Comparison of ENCODE assay signal across 1 cellular context in the genomic region with DNA sequence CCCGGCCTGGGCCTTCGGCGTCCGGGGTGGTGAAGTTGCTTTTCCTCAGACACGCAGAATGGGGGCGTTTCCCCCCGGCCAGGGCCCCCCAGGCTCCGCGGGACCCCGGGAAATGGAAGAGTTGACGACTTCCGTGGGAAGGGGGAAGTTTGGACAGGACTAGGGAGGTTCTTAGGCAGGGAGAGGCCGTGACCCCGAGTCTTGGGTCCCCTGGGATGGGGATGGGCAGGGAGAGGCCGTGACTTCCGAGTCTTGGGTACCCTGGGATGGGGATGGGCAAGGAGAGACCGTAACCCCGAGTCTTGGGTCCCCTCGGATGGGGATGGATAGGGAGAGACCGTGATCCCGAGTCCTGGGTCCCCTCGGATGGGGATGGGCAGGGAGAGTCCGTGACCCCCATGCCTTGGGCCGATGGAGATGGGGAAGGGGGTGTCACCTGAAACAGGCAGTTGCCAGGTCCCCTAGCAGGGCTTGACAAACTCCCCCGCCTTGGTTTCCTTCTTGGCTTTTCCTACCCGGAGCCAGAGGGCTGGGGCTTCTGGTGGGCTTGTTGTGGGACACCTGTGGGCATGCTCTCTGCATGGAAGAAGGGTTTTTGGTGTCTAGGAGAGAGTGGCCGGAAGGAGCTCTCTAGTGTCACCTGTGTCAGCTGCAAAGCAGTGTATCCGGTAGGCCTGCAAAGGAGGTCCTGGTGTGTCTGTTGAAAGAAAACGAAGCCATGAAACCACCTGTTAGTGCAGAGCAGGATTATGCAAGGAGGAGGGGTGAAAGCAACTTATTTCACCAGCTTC.
TF ChIP-seq lines count a peak whose summit lies in the region.

No MANE protein-coding gene starts in this region.

TF ChIP-seq in K562, 482 proteins besides CTCF, POLR2A, EP300 and RAD21 (continued from another document and continues in another):
- TF ChIP-seq, protein P1, sequence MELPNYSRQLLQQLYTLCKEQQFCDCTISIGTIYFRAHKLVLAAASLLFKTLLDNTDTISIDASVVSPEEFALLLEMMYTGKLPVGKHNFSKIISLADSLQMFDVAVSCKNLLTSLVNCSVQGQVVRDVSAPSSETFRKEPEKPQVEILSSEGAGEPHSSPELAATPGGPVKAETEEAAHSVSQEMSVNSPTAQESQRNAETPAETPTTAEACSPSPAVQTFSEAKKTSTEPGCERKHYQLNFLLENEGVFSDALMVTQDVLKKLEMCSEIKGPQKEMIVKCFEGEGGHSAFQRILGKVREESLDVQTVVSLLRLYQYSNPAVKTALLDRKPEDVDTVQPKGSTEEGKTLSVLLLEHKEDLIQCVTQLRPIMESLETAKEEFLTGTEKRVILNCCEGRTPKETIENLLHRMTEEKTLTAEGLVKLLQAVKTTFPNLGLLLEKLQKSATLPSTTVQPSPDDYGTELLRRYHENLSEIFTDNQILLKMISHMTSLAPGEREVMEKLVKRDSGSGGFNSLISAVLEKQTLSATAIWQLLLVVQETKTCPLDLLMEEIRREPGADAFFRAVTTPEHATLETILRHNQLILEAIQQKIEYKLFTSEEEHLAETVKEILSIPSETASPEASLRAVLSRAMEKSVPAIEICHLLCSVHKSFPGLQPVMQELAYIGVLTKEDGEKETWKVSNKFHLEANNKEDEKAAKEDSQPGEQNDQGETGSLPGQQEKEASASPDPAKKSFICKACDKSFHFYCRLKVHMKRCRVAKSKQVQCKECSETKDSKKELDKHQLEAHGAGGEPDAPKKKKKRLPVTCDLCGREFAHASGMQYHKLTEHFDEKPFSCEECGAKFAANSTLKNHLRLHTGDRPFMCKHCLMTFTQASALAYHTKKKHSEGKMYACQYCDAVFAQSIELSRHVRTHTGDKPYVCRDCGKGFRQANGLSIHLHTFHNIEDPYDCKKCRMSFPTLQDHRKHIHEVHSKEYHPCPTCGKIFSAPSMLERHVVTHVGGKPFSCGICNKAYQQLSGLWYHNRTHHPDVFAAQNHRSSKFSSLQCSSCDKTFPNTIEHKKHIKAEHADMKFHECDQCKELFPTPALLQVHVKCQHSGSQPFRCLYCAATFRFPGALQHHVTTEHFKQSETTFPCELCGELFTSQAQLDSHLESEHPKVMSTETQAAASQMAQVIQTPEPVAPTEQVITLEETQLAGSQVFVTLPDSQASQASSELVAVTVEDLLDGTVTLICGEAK (IDR thresholded peaks at IDR 0.05), result peak; percentile 80
- TF ChIP-seq, protein P1 (CRISPR knock-in tag; IDR thresholded peaks at IDR 0.05), result no peak
- TF ChIP-seq ZNF121 (CRISPR knock-in tag; conservative IDR thresholded peaks at IDR 0.05) (no peak), MAFK (IDR thresholded peaks at IDR 0.05; ENCODE audit: low read length) (no peak), KLF10 (CRISPR knock-in tag; IDR thresholded peaks at IDR 0.05) (no peak), TBP (optimal IDR thresholded peaks at IDR 0.05; ENCODE audit: low read depth, low read length) (no peak), CEBPG (CRISPR knock-in tag; IDR thresholded peaks at IDR 0.05) (0 out of 2 replicates have a peak, but pooled peaks have one; percentile 34), CEBPG (tag; conservative IDR thresholded peaks at IDR 0.05 in 1 of 2, IDR thresholded peaks at IDR 0.05 in 1 of 2) (no peak), ZC3H11A (IDR thresholded peaks at IDR 0.05; ENCODE audit: low read depth, low read length) (no peak), TCF7 (IDR thresholded peaks at IDR 0.05; ENCODE audit: borderline replicate concordance) (no peak), SIN3A (IDR thresholded peaks at IDR 0.05; ENCODE audit: borderline replicate concordance in 2 of 2, control insufficient read depth in 1 of 2, low read depth in 2 of 2, low read length in 2 of 2) (peak in 1 of 2 experiments; percentile 33; a peak in 1 of 4 replicates), ETV1 (tag; conservative IDR thresholded peaks at IDR 0.05; ENCODE audit: low read depth) (peak; percentile 90), ZNF77 (CRISPR knock-in tag; IDR thresholded peaks at IDR 0.05) (no peak), CBFA2T2 (conservative IDR thresholded peaks at IDR 0.05) (no peak), GABPA (tag; conservative IDR thresholded peaks at IDR 0.05; ENCODE audit: low read depth) (peak; percentile 89), HEY1 (CRISPR knock-in tag; IDR thresholded peaks at IDR 0.05; ENCODE audit: borderline replicate concordance) (no peak), MYNN (IDR thresholded peaks at IDR 0.05) (no peak), MYNN (CRISPR knock-in tag; IDR thresholded peaks at IDR 0.05) (no peak), BRCA1 (IDR thresholded peaks at IDR 0.05) (no peak), BRCA1 (CRISPR knock-in tag; IDR thresholded peaks at IDR 0.05) (no peak), GABPB1 (CRISPR knock-in tag; IDR thresholded peaks at IDR 0.05) (peak; percentile 73), ZNF274 (IDR thresholded peaks at IDR 0.05; ENCODE audit: borderline replicate concordance, low read depth, low read length) (no peak), HMGN3 (IDR thresholded peaks at IDR 0.05; ENCODE audit: borderline replicate concordance, extremely low read depth, insufficient read length, low read depth, low read length) (peak; percentile 23), CEBPB (tag; IDR thresholded peaks at IDR 0.05) (peak; percentile 68), ZKSCAN3 (CRISPR knock-in tag; IDR thresholded peaks at IDR 0.05) (no peak), NCOA2 (IDR thresholded peaks at IDR 0.05; ENCODE audit: partially characterized antibody in 2 of 2) (no peak), CHD4 (IDR thresholded peaks at IDR 0.05; ENCODE audit: insufficient read depth, insufficient replicate concordance, low read depth, low read length, poor library complexity, severe bottlenecking) (no peak)
- TF ChIP-seq, protein P2, sequence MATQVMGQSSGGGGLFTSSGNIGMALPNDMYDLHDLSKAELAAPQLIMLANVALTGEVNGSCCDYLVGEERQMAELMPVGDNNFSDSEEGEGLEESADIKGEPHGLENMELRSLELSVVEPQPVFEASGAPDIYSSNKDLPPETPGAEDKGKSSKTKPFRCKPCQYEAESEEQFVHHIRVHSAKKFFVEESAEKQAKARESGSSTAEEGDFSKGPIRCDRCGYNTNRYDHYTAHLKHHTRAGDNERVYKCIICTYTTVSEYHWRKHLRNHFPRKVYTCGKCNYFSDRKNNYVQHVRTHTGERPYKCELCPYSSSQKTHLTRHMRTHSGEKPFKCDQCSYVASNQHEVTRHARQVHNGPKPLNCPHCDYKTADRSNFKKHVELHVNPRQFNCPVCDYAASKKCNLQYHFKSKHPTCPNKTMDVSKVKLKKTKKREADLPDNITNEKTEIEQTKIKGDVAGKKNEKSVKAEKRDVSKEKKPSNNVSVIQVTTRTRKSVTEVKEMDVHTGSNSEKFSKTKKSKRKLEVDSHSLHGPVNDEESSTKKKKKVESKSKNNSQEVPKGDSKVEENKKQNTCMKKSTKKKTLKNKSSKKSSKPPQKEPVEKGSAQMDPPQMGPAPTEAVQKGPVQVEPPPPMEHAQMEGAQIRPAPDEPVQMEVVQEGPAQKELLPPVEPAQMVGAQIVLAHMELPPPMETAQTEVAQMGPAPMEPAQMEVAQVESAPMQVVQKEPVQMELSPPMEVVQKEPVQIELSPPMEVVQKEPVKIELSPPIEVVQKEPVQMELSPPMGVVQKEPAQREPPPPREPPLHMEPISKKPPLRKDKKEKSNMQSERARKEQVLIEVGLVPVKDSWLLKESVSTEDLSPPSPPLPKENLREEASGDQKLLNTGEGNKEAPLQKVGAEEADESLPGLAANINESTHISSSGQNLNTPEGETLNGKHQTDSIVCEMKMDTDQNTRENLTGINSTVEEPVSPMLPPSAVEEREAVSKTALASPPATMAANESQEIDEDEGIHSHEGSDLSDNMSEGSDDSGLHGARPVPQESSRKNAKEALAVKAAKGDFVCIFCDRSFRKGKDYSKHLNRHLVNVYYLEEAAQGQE (CRISPR knock-in tag; IDR thresholded peaks at IDR 0.05; ENCODE audit: low read depth), result no peak
- TF ChIP-seq, protein P3, sequence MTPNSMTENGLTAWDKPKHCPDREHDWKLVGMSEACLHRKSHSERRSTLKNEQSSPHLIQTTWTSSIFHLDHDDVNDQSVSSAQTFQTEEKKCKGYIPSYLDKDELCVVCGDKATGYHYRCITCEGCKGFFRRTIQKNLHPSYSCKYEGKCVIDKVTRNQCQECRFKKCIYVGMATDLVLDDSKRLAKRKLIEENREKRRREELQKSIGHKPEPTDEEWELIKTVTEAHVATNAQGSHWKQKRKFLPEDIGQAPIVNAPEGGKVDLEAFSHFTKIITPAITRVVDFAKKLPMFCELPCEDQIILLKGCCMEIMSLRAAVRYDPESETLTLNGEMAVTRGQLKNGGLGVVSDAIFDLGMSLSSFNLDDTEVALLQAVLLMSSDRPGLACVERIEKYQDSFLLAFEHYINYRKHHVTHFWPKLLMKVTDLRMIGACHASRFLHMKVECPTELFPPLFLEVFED (CRISPR knock-in tag; conservative IDR thresholded peaks at IDR 0.05), result no peak
- TF ChIP-seq, protein P4, sequence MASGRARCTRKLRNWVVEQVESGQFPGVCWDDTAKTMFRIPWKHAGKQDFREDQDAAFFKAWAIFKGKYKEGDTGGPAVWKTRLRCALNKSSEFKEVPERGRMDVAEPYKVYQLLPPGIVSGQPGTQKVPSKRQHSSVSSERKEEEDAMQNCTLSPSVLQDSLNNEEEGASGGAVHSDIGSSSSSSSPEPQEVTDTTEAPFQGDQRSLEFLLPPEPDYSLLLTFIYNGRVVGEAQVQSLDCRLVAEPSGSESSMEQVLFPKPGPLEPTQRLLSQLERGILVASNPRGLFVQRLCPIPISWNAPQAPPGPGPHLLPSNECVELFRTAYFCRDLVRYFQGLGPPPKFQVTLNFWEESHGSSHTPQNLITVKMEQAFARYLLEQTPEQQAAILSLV (tag; IDR thresholded peaks at IDR 0.05), result no peak
- TF ChIP-seq, protein P5, sequence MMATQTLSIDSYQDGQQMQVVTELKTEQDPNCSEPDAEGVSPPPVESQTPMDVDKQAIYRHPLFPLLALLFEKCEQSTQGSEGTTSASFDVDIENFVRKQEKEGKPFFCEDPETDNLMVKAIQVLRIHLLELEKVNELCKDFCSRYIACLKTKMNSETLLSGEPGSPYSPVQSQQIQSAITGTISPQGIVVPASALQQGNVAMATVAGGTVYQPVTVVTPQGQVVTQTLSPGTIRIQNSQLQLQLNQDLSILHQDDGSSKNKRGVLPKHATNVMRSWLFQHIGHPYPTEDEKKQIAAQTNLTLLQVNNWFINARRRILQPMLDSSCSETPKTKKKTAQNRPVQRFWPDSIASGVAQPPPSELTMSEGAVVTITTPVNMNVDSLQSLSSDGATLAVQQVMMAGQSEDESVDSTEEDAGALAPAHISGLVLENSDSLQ (IDR thresholded peaks at IDR 0.05), result 0 out of 2 replicates have a peak, but pooled peaks have one; percentile 6
- TF ChIP-seq, protein P6, sequence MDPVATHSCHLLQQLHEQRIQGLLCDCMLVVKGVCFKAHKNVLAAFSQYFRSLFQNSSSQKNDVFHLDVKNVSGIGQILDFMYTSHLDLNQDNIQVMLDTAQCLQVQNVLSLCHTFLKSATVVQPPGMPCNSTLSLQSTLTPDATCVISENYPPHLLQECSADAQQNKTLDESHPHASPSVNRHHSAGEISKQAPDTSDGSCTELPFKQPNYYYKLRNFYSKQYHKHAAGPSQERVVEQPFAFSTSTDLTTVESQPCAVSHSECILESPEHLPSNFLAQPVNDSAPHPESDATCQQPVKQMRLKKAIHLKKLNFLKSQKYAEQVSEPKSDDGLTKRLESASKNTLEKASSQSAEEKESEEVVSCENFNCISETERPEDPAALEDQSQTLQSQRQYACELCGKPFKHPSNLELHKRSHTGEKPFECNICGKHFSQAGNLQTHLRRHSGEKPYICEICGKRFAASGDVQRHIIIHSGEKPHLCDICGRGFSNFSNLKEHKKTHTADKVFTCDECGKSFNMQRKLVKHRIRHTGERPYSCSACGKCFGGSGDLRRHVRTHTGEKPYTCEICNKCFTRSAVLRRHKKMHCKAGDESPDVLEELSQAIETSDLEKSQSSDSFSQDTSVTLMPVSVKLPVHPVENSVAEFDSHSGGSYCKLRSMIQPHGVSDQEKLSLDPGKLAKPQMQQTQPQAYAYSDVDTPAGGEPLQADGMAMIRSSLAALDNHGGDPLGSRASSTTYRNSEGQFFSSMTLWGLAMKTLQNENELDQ (CRISPR knock-in tag; IDR thresholded peaks at IDR 0.05; ENCODE audit: borderline replicate concordance), result 0 out of 2 replicates have a peak, but pooled peaks have one; percentile 10
- TF ChIP-seq, protein P7, sequence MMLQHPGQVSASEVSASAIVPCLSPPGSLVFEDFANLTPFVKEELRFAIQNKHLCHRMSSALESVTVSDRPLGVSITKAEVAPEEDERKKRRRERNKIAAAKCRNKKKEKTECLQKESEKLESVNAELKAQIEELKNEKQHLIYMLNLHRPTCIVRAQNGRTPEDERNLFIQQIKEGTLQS (IDR thresholded peaks at IDR 0.05), result no peak
- TF ChIP-seq, protein P7 (CRISPR knock-in tag; conservative IDR thresholded peaks at IDR 0.05), result 0 out of 2 replicates have a peak, but pooled peaks have one; percentile 20
- TF ChIP-seq, protein P8, sequence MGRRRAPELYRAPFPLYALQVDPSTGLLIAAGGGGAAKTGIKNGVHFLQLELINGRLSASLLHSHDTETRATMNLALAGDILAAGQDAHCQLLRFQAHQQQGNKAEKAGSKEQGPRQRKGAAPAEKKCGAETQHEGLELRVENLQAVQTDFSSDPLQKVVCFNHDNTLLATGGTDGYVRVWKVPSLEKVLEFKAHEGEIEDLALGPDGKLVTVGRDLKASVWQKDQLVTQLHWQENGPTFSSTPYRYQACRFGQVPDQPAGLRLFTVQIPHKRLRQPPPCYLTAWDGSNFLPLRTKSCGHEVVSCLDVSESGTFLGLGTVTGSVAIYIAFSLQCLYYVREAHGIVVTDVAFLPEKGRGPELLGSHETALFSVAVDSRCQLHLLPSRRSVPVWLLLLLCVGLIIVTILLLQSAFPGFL (CRISPR knock-in tag; IDR thresholded peaks at IDR 0.05), result no peak
